Comparison of ENCODE assay signal across 24 cellular contexts in the genomic region with DNA sequence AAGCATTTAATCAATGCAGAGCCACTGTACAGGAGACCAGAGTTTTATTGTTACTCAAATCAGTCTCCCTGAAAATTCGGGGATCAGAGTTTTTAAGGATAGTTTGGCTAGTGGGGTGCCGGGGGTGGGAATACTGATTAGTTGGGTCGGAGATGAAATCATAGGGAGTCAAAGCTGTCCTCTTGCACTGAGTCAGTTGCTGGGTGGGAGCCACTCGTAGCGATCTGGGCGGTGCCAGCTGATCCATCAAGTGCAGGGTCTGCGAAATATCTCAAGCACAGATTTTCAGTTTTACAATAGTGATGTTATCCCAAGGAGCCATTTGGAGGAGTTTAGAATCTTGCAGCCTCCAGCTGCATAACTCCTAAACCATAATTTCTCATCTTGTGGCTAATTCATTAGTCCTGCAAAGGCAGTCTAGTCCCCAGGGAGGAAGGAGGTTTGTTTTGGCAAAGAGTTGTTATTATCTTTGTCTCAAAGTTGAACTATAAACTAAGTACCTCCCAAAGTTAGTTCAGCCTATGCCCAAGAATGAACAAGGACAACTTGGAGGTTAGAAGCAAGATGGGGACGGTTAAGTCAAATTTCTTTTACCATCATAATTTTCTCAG.
DNase-seq lines count a peak whose midpoint lies in the region; ATAC-seq and TF ChIP-seq lines count a peak whose summit lies in the region.
"Had no signal": no experiment of that assay in that cellular context is flagged by ENCODE, and none has a peak within 500 bp of the region (broad histone marks: within the 10 kb centered on the region; RNA-seq: fewer than 3 reads in every experiment).

No MANE protein-coding gene starts in this region.

- no peak overlapping the region for H3K27ac ChIP-seq in right cardiac atrium (ENCODE audit: low read length)
- H3K27ac ChIP-seq: C4-2B, skin epidermis, uterus had no signal

- peak; percentile 20 for DNase-seq in AG10803 (ENCODE audit: low read depth)
- peak; percentile 81 for DNase-seq in LHCN-M2 (ENCODE audit: low read depth)
- peak; percentile 57 for DNase-seq in choroid plexus epithelial cell (ENCODE audit: low read depth)
- DNase-seq in right cardiac atrium = peak in 2 of 3 donors; percentile 52 to 53
- no peak for DNase-seq in D341Med (ENCODE audit: low spot score)
- no peak for DNase-seq in HT-29 (ENCODE audit: low spot score)
- no peak for DNase-seq in AML-193 (lab: John Stamatoyannopoulos, UW)
- DNase-seq: activated CD4-positive, alpha-beta T cell treated with anti-CD3 and anti-CD28 coated beads for 1 hour; activated naive CD4-positive, alpha-beta T cell treated with anti-CD3 and anti-CD28 coated beads, Interleukin-2, amount 50 U/mL, for 16 hours; activated T-cell treated with anti-CD3 and anti-CD28 coated beads, Interleukin-2, amount 50 U/mL, for 48 hours; anterior cingulate cortex; effector CD8-positive, alpha-beta T cell; HCEC 1CT; NCI-H2227 treated with DMSO at 0.1 percent for 48 hours; NCI-H774; SHP77 treated with DMSO at 0.1 percent for 48 hours; stimulated activated CD4-positive, alpha-beta T cell treated with anti-CD3 and anti-CD28 coated beads, Interleukin-2, amount 100 ng/mL, for 24 hours; uterus had no signal

- H3K9me3 ChIP-seq in right cardiac atrium (ENCODE audit: control insufficient read depth, low read length) = peaks cover 1% of the 10 kb centered on the region
- H3K9me3 ChIP-seq: heart right ventricle, uterus had no signal

- ATAC-seq in right cardiac atrium (peak in 1 of 2 donors; percentile 50), GM18858 (IDR thresholded peaks at IDR 0.05; ENCODE audit: unreplicated experiment) (no peak)
- ATAC-seq: esophagus mucosa; stimulated activated effector memory CD8-positive, alpha-beta T cell treated with anti-CD3 and anti-CD28 coated beads, Interleukin-12 subunit alpha, Interleukin-12 subunit beta, amount 100 ng/mL, for 72 hours had no signal

- WGBS in right cardiac atrium = 65% methylated on average over 8 of the region's 8 CpGs

- H3K4me3 ChIP-seq in AG10803 (ENCODE audit: low read length) (no peak overlapping the region), choroid plexus epithelial cell (ENCODE audit: low read depth, low read length) (no peak overlapping the region), right cardiac atrium (ENCODE audit: low read length) (no peak overlapping the region)
- H3K4me3 ChIP-seq: heart right ventricle, skin epidermis, uterus had no signal

- TF ChIP-seq CTCF in AG10803 (conservative IDR thresholded peaks at IDR 0.05; ENCODE audit: low read length) (no peak), choroid plexus epithelial cell (conservative IDR thresholded peaks at IDR 0.05; ENCODE audit: low read depth, low read length) (no peak)

- H3K4me1 ChIP-seq in right cardiac atrium (ENCODE audit: control insufficient read depth, insufficient read depth, low read length) = peaks cover 2% of the 10 kb centered on the region
- H3K4me1 ChIP-seq: uterus had no signal

- no peaks in the 10 kb centered on the region for H3K27me3 ChIP-seq in right cardiac atrium (ENCODE audit: control insufficient read depth, insufficient read depth)
- H3K27me3 ChIP-seq: heart right ventricle, uterus had no signal

- intact Hi-C loops in right cardiac atrium (cut with DNase I) = no loop called here

Comparison
In these comparisons a context has a peak if more than half of its experiments do, and no peak if none do; other contexts are left out.
1. DNase-seq: peak in AG10803 (single experiment), LHCN-M2 (single experiment), choroid plexus epithelial cell (single experiment) and right cardiac atrium (2 of 3); none in D341Med (single experiment), HT-29 (single experiment) and AML-193 (0 of 2).